ENCODE assay signal across 21 cellular contexts in the genomic region with DNA sequence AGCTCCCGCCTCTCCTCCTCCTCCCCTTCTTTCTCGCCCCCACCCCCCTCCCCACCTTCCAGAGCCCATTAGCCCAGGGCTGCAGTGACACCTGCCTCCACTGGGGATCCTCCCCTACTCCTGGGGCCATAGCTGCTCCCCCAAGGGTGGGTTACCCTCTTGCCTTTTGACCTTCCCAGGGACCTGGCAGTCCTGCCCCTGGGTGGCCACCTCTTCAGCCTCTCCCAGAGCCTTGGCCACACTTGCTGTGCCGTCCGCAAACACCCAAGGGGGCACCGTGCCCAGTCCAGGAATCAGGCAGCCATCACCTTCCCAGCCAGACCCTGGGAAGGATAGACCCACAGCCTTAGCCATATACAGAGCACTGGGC. TPM values are rescaled to one million over a fixed set of nuclear protein-coding genes. Genes with fewer than 3 reads are reported as not detected.
A peak's percentile ranks its signal among the peaks of the same experiment; 100 is the strongest.
DNase-seq lines count a peak whose midpoint lies in the region; ATAC-seq and TF ChIP-seq lines count a peak whose summit lies in the region.
"Had no signal": no experiment of that assay in that cellular context is flagged by ENCODE, and none has a peak within 500 bp of the region (broad histone marks: within the 10 kb centered on the region; RNA-seq: fewer than 3 reads in every experiment).

No MANE protein-coding gene starts in this region.

- TF ChIP-seq CTCF in brain microvascular endothelial cell (IDR thresholded peaks at IDR 0.05; ENCODE audit: low read depth, low read length, missing control alignments) (peak; percentile 8), transverse colon (IDR thresholded peaks at IDR 0.05) (no peak)

- no peaks in the 10 kb centered on the region for H3K36me3 ChIP-seq in brain microvascular endothelial cell (replicated peaks)
- no peaks in the 10 kb centered on the region for H3K36me3 ChIP-seq in transverse colon
- H3K36me3 ChIP-seq: ascending aorta, tibial nerve had no signal

- peaks cover 5 to 27% (median 17%) of the 10 kb centered on the region in 4 donors for H3K4me1 ChIP-seq in transverse colon
- H3K4me1 ChIP-seq: ascending aorta, parathyroid adenoma, tibial nerve had no signal

- no peak for TF ChIP-seq POLR2A in transverse colon (IDR thresholded peaks at IDR 0.05)

- H3K27me3 ChIP-seq in brain microvascular endothelial cell (replicated peaks) (no peaks in the 10 kb centered on the region), transverse colon (peaks cover 3% of the 10 kb centered on the region)
- H3K27me3 ChIP-seq: ascending aorta had no signal

- DNase-seq in activated effector memory CD4-positive, alpha-beta T cell treated with anti-CD3 and anti-CD28 coated beads, Interleukin-2, amount 50 U/mL, for 16 hours: peak; percentile 43
- DNase-seq in activated effector memory CD4-positive, alpha-beta T cell treated with Interleukin-2 at 50 U/mL for 16 hours: no peak
- no peak for DNase-seq in brain microvascular endothelial cell
- peak; percentile 57 for DNase-seq in mesenteric fat pad (ENCODE audit: low spot score)
- DNase-seq in transverse colon: no peak
- no peak for DNase-seq in COR-L47 (lab: John Stamatoyannopoulos, UW)
- no peak for DNase-seq in HK-2 (ENCODE audit: unreplicated experiment)
- DNase-seq: NCI-H2171 treated with DMSO at 0.1 percent for 48 hours had no signal

- no peaks in the 10 kb centered on the region for H3K9me3 ChIP-seq in transverse colon
- H3K9me3 ChIP-seq: ascending aorta had no signal

- no peak for ATAC-seq in HG03520 (IDR thresholded peaks at IDR 0.05; ENCODE audit: unreplicated experiment)

- TF ChIP-seq EP300 in transverse colon (IDR thresholded peaks at IDR 0.05; ENCODE audit: low read depth): no peak

- H3K4me3 ChIP-seq in brain microvascular endothelial cell (ENCODE audit: low read depth, low read length): no peak overlapping the region
- no peak overlapping the region for H3K4me3 ChIP-seq in transverse colon
- H3K4me3 ChIP-seq: ascending aorta, GM23248, tibial nerve had no signal

- WGBS in transverse colon (ENCODE audit: low coverage in 1 of 2), 2 donors: 67% methylated on average over 3 of the region's 5 CpGs; no CpG with 5 or more reads in 1 of the 2 donors

- in situ Hi-C loops in brain microvascular endothelial cell (cut with HindIII; ENCODE audit: low pct_ligation_motif_present, low sequenced_read_pairs) (no loop called here), transverse colon (cut with MboI; ENCODE audit: low pct_ligation_motif_present in 1 of 4, low pct_unique_long_range_greater_than_20kb in 1 of 4, low sequenced_read_pairs in 3 of 4) (loop anchor here in 1 of 4 donors (5.0 kb wide), 1 partner anchor 46 kb away; no protein-coding TSS in a partner anchor)

- H3K27ac ChIP-seq in brain microvascular endothelial cell: no peak overlapping the region
- H3K27ac ChIP-seq in transverse colon: peak overlapping the region; percentile 79 to 89 (median 87)
- H3K27ac ChIP-seq: 22Rv1, ascending aorta, GM23248, parathyroid adenoma, tibial nerve had no signal

- intact Hi-C loops in transverse colon (cut with DNase I; ENCODE audit: low total_unique reads): no loop called here

RNA-seq across cellular contexts. Expression of a gene that starts 19.8 kb away (rescaled TPM):
- 0.71 TPM for total RNA-seq in mesenteric fat pad
- total RNA-seq in transverse colon: 1,000 to 10,000 TPM in 1 of 4 donors, 100 to 1,000 TPM in 3; 555 to 1,122 (median 815) TPM
- total RNA-seq: activated CD4-positive, alpha-beta T cell treated with anti-CD3 and anti-CD28 coated beads, Interleukin-2, amount 10 ng/mL, durations not matched to agents 24 days and 14 days; GM23248; natural killer cell treated with Interleukin-12 subunit alpha and Interleukin-12 subunit beta and Interleukin-15 and Interleukin-18, amount 100 ng/mL, for 72 hours had no signal

RNA-seq across cellular contexts. Expression of a gene that starts 31.3 kb away (rescaled TPM):
- total RNA-seq in mesenteric fat pad (1.7 TPM), transverse colon (10 to 100 TPM in 1 of 4 donors, 1 to 10 TPM in 3; 2.6 to 29.5 (median 5.1) TPM)
- total RNA-seq: ascending aorta; natural killer cell treated with Interleukin-12 subunit alpha and Interleukin-12 subunit beta and Interleukin-15 and Interleukin-18, amount 100 ng/mL, for 72 hours had no signal

RNA-seq across cellular contexts. Expression of a gene that starts 40.9 kb away (rescaled TPM):
- total RNA-seq in mesenteric fat pad (not detected), transverse colon (1,000 to 10,000 TPM in 3 of 4 donors, 100 to 1,000 TPM in 1; 672 to 1,662 (median 1,512) TPM)
- total RNA-seq: activated CD4-positive, alpha-beta T cell treated with anti-CD3 and anti-CD28 coated beads, Interleukin-2, amount 10 ng/mL, durations not matched to agents 24 days and 14 days; activated CD8-positive, alpha-beta memory T cell treated with anti-CD3 and anti-CD28 coated beads, Interleukin-2, amount 10 ng/mL, durations not matched to agents 7 days and 5 days; ascending aorta; CD4-positive, alpha-beta T cell; glomerular endothelial cell; GM23248; natural killer cell treated with Interleukin-12 subunit alpha and Interleukin-12 subunit beta and Interleukin-15 and Interleukin-18, amount 100 ng/mL, for 72 hours; T-helper 17 cell; tibial nerve had no signal

RNA-seq across cellular contexts. Expression of a gene that starts 50.0 kb away (rescaled TPM):
- not detected for total RNA-seq in mesenteric fat pad
- total RNA-seq in transverse colon: not detected
- total RNA-seq: activated CD4-positive, alpha-beta T cell treated with anti-CD3 and anti-CD28 coated beads, Interleukin-2, amount 10 ng/mL, durations not matched to agents 24 days and 14 days; activated CD8-positive, alpha-beta memory T cell treated with anti-CD3 and anti-CD28 coated beads, Interleukin-2, amount 10 ng/mL, durations not matched to agents 7 days and 5 days; ascending aorta; CD4-positive, alpha-beta T cell; glomerular endothelial cell; GM23248; mesothelial cell of epicardium; natural killer cell treated with Interleukin-12 subunit alpha and Interleukin-12 subunit beta and Interleukin-15 and Interleukin-18, amount 100 ng/mL, for 72 hours; T-helper 17 cell; tibial nerve had no signal

Comparison
In these comparisons a context has a peak if more than half of its experiments do, and no peak if none do; other contexts are left out.
1. DNase-seq: peak in activated effector memory CD4-positive, alpha-beta T cell treated with anti-CD3 and anti-CD28 coated beads, Interleukin-2, amount 50 U/mL, for 16 hours (single experiment) and mesenteric fat pad (single experiment); none in activated effector memory CD4-positive, alpha-beta T cell treated with Interleukin-2 at 50 U/mL for 16 hours (single experiment), brain microvascular endothelial cell (single experiment), transverse colon (single experiment), COR-L47 (single experiment) and HK-2 (single experiment).
2. RNA of a gene that starts 19.8 kb away (total RNA-seq): 555 to 1,122 TPM in transverse colon; 0.71 TPM in mesenteric fat pad (single experiment); every median in the first group is over 100 times any median in the second.
3. RNA of a gene that starts 40.9 kb away (total RNA-seq): 672 to 1,662 TPM in transverse colon; not detected in mesenteric fat pad (single experiment); every median in the first group is over 100 times any median in the second.